Comparison of ENCODE assay signal across 16 cellular contexts in the genomic region with DNA sequence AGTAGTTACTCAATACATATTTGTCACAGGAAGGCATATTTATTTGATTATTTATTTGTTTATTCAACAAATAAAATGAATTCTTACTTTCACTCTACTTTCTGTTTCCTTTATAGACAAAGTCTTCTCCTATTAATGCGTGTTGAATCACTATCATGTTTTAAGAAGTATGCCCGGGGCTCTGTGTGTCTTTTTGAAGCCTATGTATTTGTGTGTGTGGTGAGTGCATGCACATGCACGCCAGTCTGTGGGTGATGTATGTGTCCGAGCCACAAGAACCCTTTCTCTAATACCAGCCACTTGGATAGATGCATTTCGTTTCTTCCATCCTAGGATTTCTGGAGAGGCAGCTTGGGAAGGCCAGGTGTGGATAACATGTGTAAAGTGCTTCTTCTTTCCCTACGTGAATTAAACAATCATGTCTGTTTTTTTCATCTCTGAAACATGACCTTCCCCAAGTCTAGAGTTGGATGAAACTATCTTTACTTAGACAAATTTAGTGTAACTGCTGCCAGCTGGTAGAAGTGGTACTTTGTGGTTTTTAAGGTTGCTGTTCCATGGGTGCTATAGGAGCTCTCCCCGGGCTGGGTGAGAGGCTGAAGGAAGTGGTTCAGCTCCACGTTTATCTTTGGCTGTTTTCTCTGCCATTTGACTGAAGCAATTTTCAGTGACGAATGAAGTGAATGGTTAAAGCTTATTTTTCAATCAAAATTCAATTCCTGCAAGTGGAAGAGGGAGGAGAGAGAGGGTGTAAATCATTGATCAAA. TPM values are rescaled to one million over a fixed set of nuclear protein-coding genes. Genes with fewer than 3 reads are reported as not detected.
DNase-seq lines count a peak whose midpoint lies in the region; ATAC-seq, FAIRE-seq and TF ChIP-seq lines count a peak whose summit lies in the region.
"Had no signal": no experiment of that assay in that cellular context is flagged by ENCODE, and none has a peak within 500 bp of the region (broad histone marks: within the 10 kb centered on the region; RNA-seq: fewer than 3 reads in every experiment).

No MANE protein-coding gene starts in this region.

- no peaks in the 10 kb centered on the region for H3K79me2 ChIP-seq in K562 (ENCODE audit: control insufficient read depth, insufficient read depth, low read length)

- 1% methylated on average over 9 of the region's 9 CpGs for WGBS in K562 (ENCODE audit: insufficient coverage, low coverage, missing lambda C conversion rate)

- H3K9ac ChIP-seq in K562 (ENCODE audit: insufficient read depth in 1 of 2, low read depth in 2 of 2, low read length in 2 of 2): no peak overlapping the region
- H3K9ac ChIP-seq: KMS-11 had no signal

- H3K27ac Mint-ChIP-seq in activated naive CD8-positive, alpha-beta T cell treated with anti-CD3 and anti-CD28 coated beads, Interleukin-2, amount 50 U/mL, for 24 hours: no peak overlapping the region

- no peak overlapping the region for H3K4me2 ChIP-seq in K562 (ENCODE audit: insufficient read depth, low read length)
- H3K4me2 ChIP-seq: KMS-11 had no signal

- no peaks in the 10 kb centered on the region for H3K9me1 ChIP-seq in K562 (ENCODE audit: control insufficient read depth, insufficient read depth, low read length)

- H3K4me1 Mint-ChIP-seq in activated naive CD8-positive, alpha-beta T cell treated with anti-CD3 and anti-CD28 coated beads, Interleukin-2, amount 50 U/mL, for 24 hours: peaks cover 5% of the 10 kb centered on the region

- H3K4me3 ChIP-seq in K562: no peak overlapping the region
- H3K4me3 ChIP-seq: body of pancreas, SJSA1 had no signal

- TF ChIP-seq EP300 in K562 (IDR thresholded peaks at IDR 0.05; ENCODE audit: low read length): no peak

- no TSS peak for BruUV-seq in K562 (replicated peaks; lab: Mats Ljungman, UMichigan)

- H2AFZ ChIP-seq in K562 (ENCODE audit: low read depth, low read length): no peak overlapping the region

- no peak for FAIRE-seq in K562 (lab: Jason Lieb, UNC)

- POLR2A ChIA-PET in K562 (lab: Yijun Ruan, JAX): interaction anchor here (0.6 to 1.6 kb wide), 8 partner anchors 9 to 370 kb away, joined by 3 to 7 read pairs (median 4); no protein-coding TSS in a partner anchor
- POLR2A ChIA-PET in GM10248 (lab: Yijun Ruan, JAX): no interaction called here

- H3K27ac ChIP-seq in K562 (ENCODE audit: extremely low read depth, low read depth, low read length): no peak overlapping the region
- H3K27ac ChIP-seq: KMS-11, SJSA1 had no signal

- in situ Hi-C loops in K562 (cut with MboI): no loop called here

- intact Hi-C loops in K562 (cut with micrococcal nuclease): no loop called here

- CTCF ChIA-PET in K562 (lab: Yijun Ruan, JAX; ENCODE audit: low intra/inter-chr PET ratio): no interaction called here
- CTCF ChIA-PET in GM10248 (lab: Yijun Ruan, JAX): interaction anchor here (1.1 to 2.9 kb wide), 6 partner anchors 8 to 281 kb away, joined by 3 to 10 read pairs (median 4); no protein-coding TSS in a partner anchor

- no peak overlapping the region for H3K4me3 Mint-ChIP-seq in activated naive CD8-positive, alpha-beta T cell treated with anti-CD3 and anti-CD28 coated beads, Interleukin-2, amount 50 U/mL, for 24 hours

- no peaks in the 10 kb centered on the region for H3K36me3 Mint-ChIP-seq in activated naive CD8-positive, alpha-beta T cell treated with anti-CD3 and anti-CD28 coated beads, Interleukin-2, amount 50 U/mL, for 24 hours (ENCODE audit: low read depth)

- no peaks in the 10 kb centered on the region for H3K36me3 ChIP-seq in K562 (ENCODE audit: control insufficient read depth, insufficient read depth, low read length)
- H3K36me3 ChIP-seq: SJSA1 had no signal

- H3K27me3 Mint-ChIP-seq in activated naive CD8-positive, alpha-beta T cell treated with anti-CD3 and anti-CD28 coated beads, Interleukin-2, amount 50 U/mL, for 24 hours: peaks cover 30% of the 10 kb centered on the region

- no peak for ATAC-seq in K562
- ATAC-seq in activated naive CD8-positive, alpha-beta T cell treated with anti-CD3 and anti-CD28 coated beads, Interleukin-2, amount 50 U/mL, for 24 hours: no peak

- TF ChIP-seq RAD21 in K562 (CRISPR knock-in tag; conservative IDR thresholded peaks at IDR 0.05 in 1 of 2, IDR thresholded peaks at IDR 0.05 in 1 of 2): no peak

- TF ChIP-seq CTCF in K562 (IDR thresholded peaks at IDR 0.05 in 2 of 3, conservative IDR thresholded peaks at IDR 0.05 in 1 of 3; ENCODE audit: insufficient read depth in 2 of 3, low read depth in 1 of 3, low read length in 3 of 3) (no peak), GM10248 (IDR thresholded peaks at IDR 0.05; ENCODE audit: control extremely low read depth, extremely low read depth, low read depth, missing control alignments) (no peak)

- H3K27me3 ChIP-seq in K562 (ENCODE audit: control insufficient read depth in 2 of 2, insufficient read depth in 2 of 2, low read length in 2 of 2): peaks cover 34 to 42% of the 10 kb centered on the region in 2 experiments
- H3K27me3 ChIP-seq: body of pancreas, SJSA1 had no signal

- H3K9me3 ChIP-seq in K562 (replicated peaks; ENCODE audit: control insufficient read depth, insufficient read depth, low read depth, low read length): no peaks in the 10 kb centered on the region
- H3K9me3 ChIP-seq: body of pancreas, SJSA1 had no signal

- no peak for TF ChIP-seq POLR2A in K562 (conservative IDR thresholded peaks at IDR 0.05)

- DNase-seq in DMS79 (lab: John Stamatoyannopoulos, UW): peak; percentile 41
- DNase-seq in MV-4-11 (lab: John Stamatoyannopoulos, UW): peak; percentile 76
- DNase-seq in K562 (ENCODE audit: extremely low read depth in 1 of 4, low spot score in 3 of 4): no peak
- peak; percentile 11 for DNase-seq in myocyte (ENCODE audit: low read depth)
- DNase-seq in NK-92 (lab: John Stamatoyannopoulos, UW; ENCODE audit: unreplicated experiment): no peak
- DNase-seq in HuH-7.5 (ENCODE audit: low spot score): no peak
- no peak for DNase-seq in GM10248 (ENCODE audit: extremely low spot score)
- DNase-seq in activated naive CD8-positive, alpha-beta T cell treated with anti-CD3 and anti-CD28 coated beads, Interleukin-2, amount 50 U/mL, for 24 hours: no peak
- DNase-seq: activated gamma-delta T cell treated with Interleukin-2 at 50 U/mL for 16 hours; effector CD4-positive, alpha-beta T cell; foreskin melanocyte; H7; NCI-H2081 had no signal

- H4K20me1 ChIP-seq in K562 (replicated peaks; ENCODE audit: control insufficient read depth, insufficient read depth, low read length): no peaks in the 10 kb centered on the region

- H3K4me1 ChIP-seq in K562 (replicated peaks in 1 of 2; ENCODE audit: control insufficient read depth in 2 of 2, insufficient read depth in 2 of 2, low read length in 2 of 2): no peaks in the 10 kb centered on the region
- H3K4me1 ChIP-seq: SJSA1 had no signal

- no peaks in the 10 kb centered on the region for H3K9me3 Mint-ChIP-seq in activated naive CD8-positive, alpha-beta T cell treated with anti-CD3 and anti-CD28 coated beads, Interleukin-2, amount 50 U/mL, for 24 hours

TF ChIP-seq in K562, 482 proteins besides CTCF, POLR2A, EP300 and RAD21:
- no peak for TF ChIP-seq ZNF76 (CRISPR knock-in tag; IDR thresholded peaks at IDR 0.05; ENCODE audit: borderline replicate concordance)
- TF ChIP-seq RNF2 (IDR thresholded peaks at IDR 0.05): peak; percentile 35; the same call in 1 of the 2 replicates
TF ChIP-seq in K562: peak in this region for 1.

RNA-seq across cellular contexts. Expression of a gene that starts 46.8 kb away (rescaled TPM):
- total RNA-seq in K562 (2011; cell fraction: chromatin; rRNA removed; ENCODE audit: low replicate concordance): 6.3 and 17.9 TPM in 2 replicates
- 12.8 and 15.3 TPM in 2 replicates for total RNA-seq in K562 (2011; cell fraction: nucleolus; rRNA removed)
- 9.6 and 9.9 TPM in 2 replicates for total RNA-seq in K562 (2011; cell fraction: nucleoplasm; rRNA removed)
- 6.0 and 6.5 TPM in 2 replicates for total RNA-seq in K562 (2014; rRNA removed)
- total RNA-seq in K562 (2014; rRNA removed; fragmentation: Illumina TruSeq; extraction: Trizol): 1.2 and 1.3 TPM in 2 replicates
- 0.98 and 1.1 TPM in 2 replicates for total RNA-seq in K562 (2015; rRNA removed; fragmentation: Illumina TruSeq; extraction: Trizol)
- total RNA-seq in K562 (2021): 5.1 and 7.1 TPM in 2 replicates
- 10.5 and 18.4 TPM in 2 replicates for polyA plus RNA-seq in K562 (2011; rRNA removed)
- polyA plus RNA-seq in K562 (2011; cell fraction: cytosol; rRNA removed): 20.6 and 20.7 TPM in 2 replicates
- 80.5 and 82.8 TPM in 2 replicates for polyA plus RNA-seq in K562 (2011; cell fraction: nucleus; rRNA removed)
- polyA plus RNA-seq in K562 (2012): 3.0 and 3.4 TPM in 2 replicates
- 4.2 and 5.0 TPM in 2 replicates for polyA plus RNA-seq in K562 (2014; fragmentation: Illumina TruSeq; extraction: Trizol)
- polyA plus RNA-seq in K562 (2014; fragmentation: Nextera tagmentation; extraction: Ambion mirVana): under 1 TPM; 0.25 to 0.31 TPM
- polyA plus RNA-seq in K562 (2014; rRNA removed): 8.2 and 8.5 TPM in 2 replicates
- 2.1 and 3.8 TPM in 2 replicates for polyA minus RNA-seq in K562 (2011; rRNA and poly(A)+ RNA removed)
- 3.0 and 6.5 TPM in 2 replicates for polyA minus RNA-seq in K562 (2011; cell fraction: cytosol; rRNA and poly(A)+ RNA removed)
- polyA minus RNA-seq in K562 (2011; cell fraction: nucleus; rRNA and poly(A)+ RNA removed): 7.4 and 9.1 TPM in 2 replicates
- total RNA-seq in myocyte: 1.5 and 2.4 TPM in 2 replicates
- 0.69 TPM for polyA plus RNA-seq in myocyte (2012)
- total RNA-seq: SJSA1 had no signal

RNA-seq across cellular contexts. Expression of a gene that starts 55.0 kb away (rescaled TPM):
- total RNA-seq in K562 (2011; cell fraction: chromatin; rRNA removed; ENCODE audit: low replicate concordance): 107 and 260 TPM in 2 replicates
- 237 and 244 TPM in 2 replicates for total RNA-seq in K562 (2011; cell fraction: nucleolus; rRNA removed)
- 195 and 210 TPM in 2 replicates for total RNA-seq in K562 (2011; cell fraction: nucleoplasm; rRNA removed)
- total RNA-seq in K562 (2014; rRNA removed) (275 and 287 TPM in 2 replicates), K562 (2014; rRNA removed; fragmentation: Illumina TruSeq; extraction: Trizol) (131 and 169 TPM in 2 replicates), K562 (2015; rRNA removed; fragmentation: Illumina TruSeq; extraction: Trizol) (200 and 204 TPM in 2 replicates), K562 (2021) (186 and 203 TPM in 2 replicates), myocyte (174 and 188 TPM in 2 replicates)
- polyA plus RNA-seq in K562 (2011; rRNA removed) (364 and 370 TPM in 2 replicates), K562 (2014; fragmentation: Illumina TruSeq; extraction: Trizol) (336 and 344 TPM in 2 replicates), K562 (2014; fragmentation: Nextera tagmentation; extraction: Ambion mirVana) (10 to 100 TPM; 35.2 to 82.7 TPM), K562 (2014; rRNA removed) (248 and 267 TPM in 2 replicates)
- 478 and 580 TPM in 2 replicates for polyA plus RNA-seq in K562 (2011; cell fraction: cytosol; rRNA removed)
- 338 and 429 TPM in 2 replicates for polyA plus RNA-seq in K562 (2011; cell fraction: nucleus; rRNA removed)
- polyA plus RNA-seq in K562 (2012): 332 and 339 TPM in 2 replicates
- 273 and 333 TPM in 2 replicates for polyA minus RNA-seq in K562 (2011; rRNA and poly(A)+ RNA removed)
- polyA minus RNA-seq in K562 (2011; cell fraction: cytosol; rRNA and poly(A)+ RNA removed): 125 and 156 TPM in 2 replicates
- 103 and 138 TPM in 2 replicates for polyA minus RNA-seq in K562 (2011; cell fraction: nucleus; rRNA and poly(A)+ RNA removed)
- 441 TPM for polyA plus RNA-seq in myocyte (2012)

Comparison
In these comparisons a context has a peak if more than half of its experiments do, and no peak if none do; other contexts are left out.
1. DNase-seq: peak in DMS79 (single experiment), MV-4-11 (single experiment) and myocyte (single experiment); none in K562 (0 of 4), NK-92 (single experiment), HuH-7.5 (single experiment), GM10248 (single experiment) and activated naive CD8-positive, alpha-beta T cell treated with anti-CD3 and anti-CD28 coated beads, Interleukin-2, amount 50 U/mL, for 24 hours (single experiment).